Comparison of ENCODE assay signal across 8 cellular contexts in genomic region chr9:131382850-131383729, GRCh38. TPM values are rescaled to one million over a fixed set of nuclear protein-coding genes. Genes with fewer than 3 reads are reported as not detected.
DNase-seq lines count a peak whose midpoint lies in the region; ATAC-seq and TF ChIP-seq lines count a peak whose summit lies in the region.

No MANE protein-coding gene starts in this region.

- peaks cover 14% of the 10 kb centered on the region for H3K4me1 ChIP-seq in iPS-18a (ENCODE audit: control insufficient read depth, low read depth, low read length)
- H3K4me1 ChIP-seq in stomach = peaks cover 11 to 24% (median 16%) of the 10 kb centered on the region in 4 donors

- H3K4me3 ChIP-seq in BJ (ENCODE audit: low read depth, low read length) (no peak overlapping the region), astrocyte of the cerebellum (ENCODE audit: low read depth, low read length) (no peak overlapping the region), iPS-18a (ENCODE audit: low read length) (peak overlapping the region; percentile 4), stomach (no peak overlapping the region)

- ATAC-seq in HG03097 (IDR thresholded peaks at IDR 0.05; ENCODE audit: low FRiP score, unreplicated experiment) (no peak), GM18498 (IDR thresholded peaks at IDR 0.05; ENCODE audit: unreplicated experiment) (no peak)

- no peaks in the 10 kb centered on the region for H3K27me3 ChIP-seq in BJ (ENCODE audit: control insufficient read depth, insufficient read depth, low read length)
- H3K27me3 ChIP-seq in iPS-18a (ENCODE audit: control insufficient read depth, insufficient read depth, low read length) = no peaks in the 10 kb centered on the region
- H3K27me3 ChIP-seq in stomach = no peaks in the 10 kb centered on the region

- intact Hi-C loops in stomach (cut with DNase I; ENCODE audit: low total_unique reads) = no loop called here

- no peaks in the 10 kb centered on the region for H3K9me3 ChIP-seq in iPS-18a (ENCODE audit: control insufficient read depth, low read depth, low read length)
- H3K9me3 ChIP-seq in stomach = no peaks in the 10 kb centered on the region

- H3K36me3 ChIP-seq in BJ (ENCODE audit: control insufficient read depth, insufficient read depth, low read length) (no peaks in the 10 kb centered on the region), iPS-18a (ENCODE audit: control insufficient read depth, low read depth, low read length) (no peaks in the 10 kb centered on the region), stomach (no peaks in the 10 kb centered on the region)

- WGBS in stomach, 5 donors = 43 to 54% (median 47%) methylated on average over 19 of the region's 19 CpGs

- DNase-seq in BJ (ENCODE audit: low read depth) (peak; percentile 48), NCI-H1417 treated with DMSO at 0.1 percent for 48 hours (lab: John Stamatoyannopoulos, UW) (peak; percentile 51), astrocyte of the cerebellum (ENCODE audit: low read depth) (peak; percentile 88), stomach (peak; percentile 77), SKM-1 treated with dmso at 0.1 percent for 144 hours (lab: John Stamatoyannopoulos, UW; ENCODE audit: unreplicated experiment) (no peak)

- H3K9ac ChIP-seq in iPS-18a (ENCODE audit: low read length) = no peak overlapping the region

- no peak for TF ChIP-seq POLR2A in stomach (IDR thresholded peaks at IDR 0.05)

- in situ Hi-C loops in astrocyte of the cerebellum (cut with HindIII; ENCODE audit: low sequenced_read_pairs) = no loop called here

- no peak for TF ChIP-seq EP300 in stomach (IDR thresholded peaks at IDR 0.05)

- H3K27ac ChIP-seq in iPS-18a (ENCODE audit: low read length) (no peak overlapping the region), stomach (peak overlapping the region; percentile 60 to 84 (median 63))

- CTCF ChIA-PET in BJ (lab: Yijun Ruan, JAX) = interaction anchor here (0.6 to 1.2 kb wide), 5 partner anchors 14 to 218 kb away, joined by 3 to 5 read pairs (median 3); no protein-coding TSS in a partner anchor

- TF ChIP-seq CTCF in BJ (IDR thresholded peaks at IDR 0.05; ENCODE audit: insufficient read depth, low read depth, low read length) (0 out of 2 replicates have a peak, but pooled peaks have one; percentile 16), astrocyte of the cerebellum (IDR thresholded peaks at IDR 0.05; ENCODE audit: low read depth, low read length, missing control alignments) (no peak), stomach (IDR thresholded peaks at IDR 0.05) (no peak)

- POLR2A ChIA-PET in BJ (lab: Charles Lee) = interaction anchor here (1.3 kb wide), 1 partner anchor 10 kb away, joined by 3 read pairs; no protein-coding TSS in a partner anchor

RNA-seq across cellular contexts. Expression of gene PRRC2B, which starts 10.8 kb away (rescaled TPM):
- 19.3 and 25.8 TPM in 2 replicates for polyA plus RNA-seq in BJ (2011; rRNA removed)
- polyA minus RNA-seq in BJ (2011; rRNA and poly(A)+ RNA removed) = 32.4 and 61.4 TPM in 2 replicates
- total RNA-seq in stomach = 100 to 1,000 TPM in 3 of 5 donors, 10 to 100 TPM in 2; 70.6 to 251 (median 135) TPM
- 10 to 100 TPM; 26.3 to 36.4 (median 30.5) TPM for polyA plus RNA-seq in stomach
